Comparison of ENCODE assay signal across 1 cellular context in genomic region chrY:13702276-13702675, GRCh38.
TF ChIP-seq lines count a peak whose summit lies in the region.

No MANE protein-coding gene starts in this region.

TF ChIP-seq in GM23338, 12 proteins besides CTCF, POLR2A, EP300 and RAD21:
- TF ChIP-seq REST (IDR thresholded peaks at IDR 0.05; ENCODE audit: unreplicated experiment) (no peak), JUNB (IDR thresholded peaks at IDR 0.05; ENCODE audit: unreplicated experiment) (no peak), ZNF462 (CRISPR knock-in tag; IDR thresholded peaks at IDR 0.05) (no peak), NANOG (IDR thresholded peaks at IDR 0.05; ENCODE audit: borderline replicate concordance) (no peak), EZH2phosphoT487 (IDR thresholded peaks at IDR 0.05; ENCODE audit: unreplicated experiment) (no peak), POLR2AphosphoS5 (IDR thresholded peaks at IDR 0.05; ENCODE audit: low read depth) (no peak), ZNF114 (CRISPR knock-in tag; IDR thresholded peaks at IDR 0.05) (no peak), EZH2 (IDR thresholded peaks at IDR 0.05; ENCODE audit: low read depth, unreplicated experiment) (no peak), ZNF331 (CRISPR knock-in tag; IDR thresholded peaks at IDR 0.05; ENCODE audit: low read depth) (no peak), CREB1 (CRISPR knock-in tag; IDR thresholded peaks at IDR 0.05; ENCODE audit: low read depth) (no peak), STAT1 (IDR thresholded peaks at IDR 0.05; ENCODE audit: unreplicated experiment) (no peak)
- TF ChIP-seq, protein P1, sequence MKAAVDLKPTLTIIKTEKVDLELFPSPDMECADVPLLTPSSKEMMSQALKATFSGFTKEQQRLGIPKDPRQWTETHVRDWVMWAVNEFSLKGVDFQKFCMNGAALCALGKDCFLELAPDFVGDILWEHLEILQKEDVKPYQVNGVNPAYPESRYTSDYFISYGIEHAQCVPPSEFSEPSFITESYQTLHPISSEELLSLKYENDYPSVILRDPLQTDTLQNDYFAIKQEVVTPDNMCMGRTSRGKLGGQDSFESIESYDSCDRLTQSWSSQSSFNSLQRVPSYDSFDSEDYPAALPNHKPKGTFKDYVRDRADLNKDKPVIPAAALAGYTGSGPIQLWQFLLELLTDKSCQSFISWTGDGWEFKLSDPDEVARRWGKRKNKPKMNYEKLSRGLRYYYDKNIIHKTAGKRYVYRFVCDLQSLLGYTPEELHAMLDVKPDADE (IDR thresholded peaks at IDR 0.05): no peak
